In genomic region chr6:158020272-158020711, GRCh38 we compare ENCODE assay signal across 16 cellular contexts. TPM values are rescaled to one million over a fixed set of nuclear protein-coding genes. Genes with fewer than 3 reads are reported as not detected.
DNase-seq lines count a peak whose midpoint lies in the region; ATAC-seq and TF ChIP-seq lines count a peak whose summit lies in the region.
"Had no signal": no experiment of that assay in that cellular context is flagged by ENCODE, and none has a peak within 500 bp of the region (broad histone marks: within the 10 kb centered on the region; RNA-seq: fewer than 3 reads in every experiment).

No MANE protein-coding gene starts in this region.

- H3K4me1 Mint-ChIP-seq in activated CD4-positive, alpha-beta T cell treated with anti-CD3 and anti-CD28 coated beads for 36 hours = peaks cover 11% of the 10 kb centered on the region
- peaks cover 10% of the 10 kb centered on the region for H3K4me1 Mint-ChIP-seq in endodermal cell

- H3K27ac ChIP-seq in IMR-90 (ENCODE audit: insufficient read depth, low read length) (peak overlapping the region; percentile 52; the same call in 1 of the 2 replicates), endodermal cell (ENCODE audit: low read depth, low read length) (no peak overlapping the region), neuronal stem cell (replicated peaks; ENCODE audit: low read length) (no peak overlapping the region)
- H3K27ac ChIP-seq: SK-N-MC had no signal

- CTCF ChIA-PET in activated CD4-positive, alpha-beta T cell treated with anti-CD3 and anti-CD28 coated beads for 36 hours (lab: Charles Lee) = no interaction called here
- CTCF ChIA-PET in IMR-90 (lab: Yijun Ruan, JAX) = interaction anchor here (0.5 kb wide), 1 partner anchor 193 kb away, joined by 3 read pairs; no protein-coding TSS in a partner anchor

- no TSS peak for BruUV-seq in IMR-90 (replicated peaks; lab: Mats Ljungman, UMichigan)

- H4K20me1 ChIP-seq in IMR-90 (ENCODE audit: insufficient read depth, low read length) = peaks cover 5% of the 10 kb centered on the region; the same call in 1 of the 2 replicates

- H3K9ac ChIP-seq in IMR-90 (ENCODE audit: low read depth, low read length) (no peak overlapping the region), endodermal cell (ENCODE audit: extremely low read depth, low read length, poor library complexity, severe bottlenecking) (no peak overlapping the region), neuronal stem cell (ENCODE audit: low read depth, low read length, poor library complexity) (no peak overlapping the region)

- POLR2A ChIA-PET in activated CD4-positive, alpha-beta T cell treated with anti-CD3 and anti-CD28 coated beads for 36 hours (lab: Charles Lee) = interaction anchor here (0.7 to 0.8 kb wide), 2 partner anchors 37 to 80 kb away, joined by 3 to 6 read pairs; no protein-coding TSS in a partner anchor
- POLR2A ChIA-PET in IMR-90 (lab: Charles Lee; ENCODE audit: unreplicated experiment) = no interaction called here

- TF ChIP-seq RAD21 in IMR-90 (IDR thresholded peaks at IDR 0.05; ENCODE audit: low read length) = no peak

- H2AFZ ChIP-seq in IMR-90 (replicated peaks; ENCODE audit: low read length, poor library complexity) = no peak overlapping the region
- no peak overlapping the region for H2AFZ ChIP-seq in neuronal stem cell (ENCODE audit: low read length)

- H2BK12ac ChIP-seq in neuronal stem cell (ENCODE audit: low read length) = no peak overlapping the region

- H3K18ac ChIP-seq in IMR-90 (ENCODE audit: low read depth, low read length) (peak overlapping the region; percentile 68), neuronal stem cell (ENCODE audit: low read length) (peak overlapping the region; percentile 39)

- H3K14ac ChIP-seq in IMR-90 (replicated peaks; ENCODE audit: low read depth, low read length) (peak overlapping the region; percentile 34; the same call in 1 of the 2 replicates), neuronal stem cell (ENCODE audit: low read length) (peak overlapping the region; percentile 59)

- H4K91ac ChIP-seq in IMR-90 (ENCODE audit: insufficient read depth, low read depth, low read length) (peak overlapping the region; percentile 66), neuronal stem cell (ENCODE audit: low read depth, low read length, poor library complexity) (peak overlapping the region; percentile 80)

- H3K27me3 Mint-ChIP-seq in activated CD4-positive, alpha-beta T cell treated with anti-CD3 and anti-CD28 coated beads for 36 hours = no peaks in the 10 kb centered on the region
- H3K27me3 Mint-ChIP-seq in endodermal cell (ENCODE audit: insufficient read depth) = no peaks in the 10 kb centered on the region
- H3K27me3 Mint-ChIP-seq: CD4-positive, alpha-beta T cell; naive thymus-derived CD8-positive, alpha-beta T cell had no signal

- no peaks in the 10 kb centered on the region for H3K9me3 Mint-ChIP-seq in activated CD4-positive, alpha-beta T cell treated with anti-CD3 and anti-CD28 coated beads for 36 hours (ENCODE audit: low read depth)
- H3K9me3 Mint-ChIP-seq in endodermal cell = no peaks in the 10 kb centered on the region
- H3K9me3 Mint-ChIP-seq: CD4-positive, alpha-beta T cell; naive thymus-derived CD8-positive, alpha-beta T cell had no signal

- H4K8ac ChIP-seq in IMR-90 (ENCODE audit: low read depth in 2 of 2, low read length in 2 of 2) (peak overlapping the region; percentile 19 to 74; a peak in 3 of 4 replicates), neuronal stem cell (ENCODE audit: low read depth, low read length) (no peak overlapping the region)

- H3K4me3 ChIP-seq in IMR-90 (ENCODE audit: insufficient read depth, low read depth, low read length) (no peak overlapping the region), endodermal cell (ENCODE audit: low read length) (no peak overlapping the region), neuronal stem cell (ENCODE audit: low read length in 2 of 2) (peak overlapping the region in 1 of 2 donors; percentile 53)
- H3K4me3 ChIP-seq: SK-N-MC had no signal

- H2BK20ac ChIP-seq in IMR-90 (ENCODE audit: low read depth, low read length) = peak overlapping the region; percentile 52; the same call in 1 of the 2 replicates

- H3K4ac ChIP-seq in IMR-90 (ENCODE audit: low read depth, low read length) (peak overlapping the region; percentile 88), neuronal stem cell (ENCODE audit: low read length) (peak overlapping the region; percentile 37)

- H3K56ac ChIP-seq in IMR-90 (ENCODE audit: extremely low read depth, insufficient read depth, low read length) = no peak overlapping the region

- H3K27me3 ChIP-seq in IMR-90 (ENCODE audit: control insufficient read depth, insufficient read depth, low read length) (no peaks in the 10 kb centered on the region), endodermal cell (ENCODE audit: control insufficient read depth, insufficient read depth, low read length, poor library complexity, severe bottlenecking) (no peaks in the 10 kb centered on the region), neuronal stem cell (ENCODE audit: control insufficient read depth in 3 of 3, insufficient read depth in 3 of 3, low read depth in 1 of 3, low read length in 3 of 3) (no peaks in the 10 kb centered on the region)

- peak; percentile 48 for DNase-seq in activated CD4-positive, alpha-beta T cell treated with anti-CD3 and anti-CD28 coated beads for 36 hours
- no peak for DNase-seq in activated CD4-positive, alpha-beta T cell treated with anti-CD3 and anti-CD28 coated beads for 4 hours
- no peak for DNase-seq in IMR-90
- no peak for DNase-seq in endodermal cell
- no peak for DNase-seq in neuronal stem cell (ENCODE audit: low spot score)
- no peak for DNase-seq in NCI-H2081 (lab: John Stamatoyannopoulos, UW)
- no peak for DNase-seq in medulla oblongata (ENCODE audit: extremely low spot score)
- DNase-seq: 8988T; CD4-positive, alpha-beta T cell; glutamatergic neuron; kidney; naive thymus-derived CD8-positive, alpha-beta T cell; NCI-H2227 treated with DMSO at 0.1 percent for 48 hours had no signal

- H2AK5ac ChIP-seq in IMR-90 (ENCODE audit: low read depth, low read length) = peak overlapping the region; percentile 79
- no peak overlapping the region for H2AK5ac ChIP-seq in neuronal stem cell (ENCODE audit: low read depth, low read length)

- H3K23ac ChIP-seq in IMR-90 (ENCODE audit: low read depth, low read length) = peak overlapping the region; percentile 34
- H3K23ac ChIP-seq in neuronal stem cell (ENCODE audit: low read depth, low read length, poor library complexity) = no peak overlapping the region

- dilution Hi-C loops in IMR-90 (cut with HindIII; ENCODE audit: low sequenced_read_pairs, unreplicated experiment) = no loop called here

- H3K27ac Mint-ChIP-seq in activated CD4-positive, alpha-beta T cell treated with anti-CD3 and anti-CD28 coated beads for 36 hours = no peak overlapping the region
- peak overlapping the region; percentile 67 for H3K27ac Mint-ChIP-seq in endodermal cell
- H3K27ac Mint-ChIP-seq: CD4-positive, alpha-beta T cell had no signal

- 87% methylated on average over 5 of the region's 6 CpGs; no CpG with 5 or more reads in 1 of the 2 experiments for WGBS in IMR-90 (ENCODE audit: extremely low coverage in 2 of 2, insufficient read length in 1 of 2), 2 experiments
- WGBS in endodermal cell (ENCODE audit: insufficient coverage in 1 of 2, insufficient read length in 1 of 2), 2 experiments = 77 to 86% methylated on average over 5 to 6 of the region's 6 CpGs
- no CpG with 5 or more reads among the region's 6 CpGs for WGBS in neuronal stem cell (ENCODE audit: extremely low coverage in 2 of 2, insufficient read length in 2 of 2, insufficient replicate concordance in 1 of 2), 2 donors

- intact Hi-C loops in activated CD4-positive, alpha-beta T cell treated with anti-CD3 and anti-CD28 coated beads for 36 hours (cut with DNase I, micrococcal nuclease) = no loop called here
- intact Hi-C loops in IMR-90 (cut with micrococcal nuclease) = no loop called here

- H3K4me2 ChIP-seq in IMR-90 (ENCODE audit: low read depth, low read length) (no peak overlapping the region), neuronal stem cell (ENCODE audit: insufficient read depth, low read length, poor library complexity, severe bottlenecking) (no peak overlapping the region)

- H2BK15ac ChIP-seq in IMR-90 (ENCODE audit: low read depth, low read length) (peak overlapping the region; percentile 96), neuronal stem cell (ENCODE audit: low read length) (no peak overlapping the region)

- H3K9me3 ChIP-seq in IMR-90 (ENCODE audit: control insufficient read depth, insufficient read depth, low read length) (no peaks in the 10 kb centered on the region), endodermal cell (ENCODE audit: control insufficient read depth, low read length) (no peaks in the 10 kb centered on the region), neuronal stem cell (replicated peaks in 1 of 2; ENCODE audit: control insufficient read depth in 2 of 2, insufficient read depth in 1 of 2, low read depth in 1 of 2, low read length in 2 of 2) (no peaks in the 10 kb centered on the region)

- no peak for TF ChIP-seq POLR2A in IMR-90 (IDR thresholded peaks at IDR 0.05; ENCODE audit: low read depth, low read length)

- in situ Hi-C loops in IMR-90 (cut with MboI; ENCODE audit: low sequenced_read_pairs) = no loop called here

- no peak overlapping the region for H3K4me3 Mint-ChIP-seq in activated CD4-positive, alpha-beta T cell treated with anti-CD3 and anti-CD28 coated beads for 36 hours
- H3K4me3 Mint-ChIP-seq in endodermal cell = no peak overlapping the region
- H3K4me3 Mint-ChIP-seq: CD4-positive, alpha-beta T cell; naive thymus-derived CD8-positive, alpha-beta T cell had no signal

- TF ChIP-seq CTCF in IMR-90 (conservative IDR thresholded peaks at IDR 0.05; ENCODE audit: low read depth, low read length) (no peak), endodermal cell (conservative IDR thresholded peaks at IDR 0.05) (no peak)

- H2BK5ac ChIP-seq in IMR-90 (ENCODE audit: low read depth, low read length, poor library complexity, severe bottlenecking) (no peak overlapping the region), neuronal stem cell (ENCODE audit: low read length) (no peak overlapping the region)

- H4K5ac ChIP-seq in IMR-90 (ENCODE audit: low read depth, low read length) = peak overlapping the region; percentile 34

- H3K9me1 ChIP-seq in IMR-90 (ENCODE audit: insufficient read depth, low read length) = peaks cover 31% of the 10 kb centered on the region

- peak overlapping the region; percentile 91; the same call in 1 of the 2 replicates for H2BK120ac ChIP-seq in IMR-90 (ENCODE audit: low read depth, low read length)
- no peak overlapping the region for H2BK120ac ChIP-seq in neuronal stem cell (ENCODE audit: low read depth, low read length)

- H3K36me3 Mint-ChIP-seq in activated CD4-positive, alpha-beta T cell treated with anti-CD3 and anti-CD28 coated beads for 36 hours (ENCODE audit: low read depth) = peaks cover 14% of the 10 kb centered on the region
- peaks cover 14% of the 10 kb centered on the region for H3K36me3 Mint-ChIP-seq in endodermal cell (ENCODE audit: low read depth)

- H3K4me1 ChIP-seq in IMR-90 (ENCODE audit: control insufficient read depth, insufficient read depth, low read length) (peaks cover 32% of the 10 kb centered on the region), endodermal cell (ENCODE audit: control insufficient read depth, insufficient read depth, low read length) (no peaks in the 10 kb centered on the region), neuronal stem cell (ENCODE audit: control insufficient read depth in 2 of 2, insufficient read depth in 1 of 2, low read depth in 1 of 2, low read length in 2 of 2) (peaks cover 3% of the 10 kb centered on the region in 2 donors)

- H2AK9ac ChIP-seq in IMR-90 (replicated peaks; ENCODE audit: low read depth, low read length, poor library complexity) = peak overlapping the region; percentile 62

- H3K79me1 ChIP-seq in IMR-90 (ENCODE audit: low read depth in 1 of 2, low read length in 2 of 2) (peaks cover 26 to 91% of the 10 kb centered on the region in 2 experiments), neuronal stem cell (ENCODE audit: low read depth, low read length) (no peaks in the 10 kb centered on the region)

- peak; percentile 87 for ATAC-seq in activated CD4-positive, alpha-beta T cell treated with anti-CD3 and anti-CD28 coated beads for 36 hours
- ATAC-seq in IMR-90 (ENCODE audit: low read depth) (no peak), HG03378 (IDR thresholded peaks at IDR 0.05; ENCODE audit: unreplicated experiment) (no peak)
- ATAC-seq: naive thymus-derived CD8-positive, alpha-beta T cell; sciatic nerve had no signal

- H3K36me3 ChIP-seq in IMR-90 (ENCODE audit: control insufficient read depth, insufficient read depth, low read length) (peaks cover 17% of the 10 kb centered on the region), endodermal cell (ENCODE audit: control insufficient read depth, insufficient read depth, low read length) (peaks cover 16% of the 10 kb centered on the region), neuronal stem cell (replicated peaks in 1 of 2; ENCODE audit: control insufficient read depth in 2 of 2, insufficient read depth in 2 of 2, low read length in 2 of 2) (peaks cover 3 to 4% of the 10 kb centered on the region in 2 donors)

RNA-seq across cellular contexts. Expression of gene SYNJ2, which starts 38.6 kb away (rescaled TPM):
- 10 to 100 TPM; 28.6 to 30.1 TPM for total RNA-seq in activated CD4-positive, alpha-beta T cell treated with anti-CD3 and anti-CD28 coated beads for 36 hours
- total RNA-seq in IMR-90 (2012; rRNA removed) (43.3 and 45.2 TPM in 2 replicates), endodermal cell (10 to 100 TPM; 21.2 to 32.8 TPM)
- polyA plus RNA-seq in IMR-90 (2012; rRNA removed) = 40.8 and 45.6 TPM in 2 replicates
- polyA plus RNA-seq in IMR-90 (2012; cell fraction: cytosol; rRNA removed) = 21.2 and 29.0 TPM in 2 replicates
- 45.7 and 64.6 TPM in 2 replicates for polyA plus RNA-seq in IMR-90 (2012; cell fraction: nucleus; rRNA removed; ENCODE audit: low replicate concordance)
- 4.3 TPM for polyA plus RNA-seq in endodermal cell (2013, experiment 1 of 2)
- 4.7 TPM for polyA plus RNA-seq in endodermal cell (2013, experiment 2 of 2)
- 1.8 TPM for polyA plus RNA-seq in neuronal stem cell (2013, experiment 1 of 2)
- 1.9 TPM for polyA plus RNA-seq in neuronal stem cell (2013, experiment 2 of 2)
